9 cellular contexts compared by ENCODE assay signal in genomic region chr9:133792721-133793470, GRCh38. TPM values are rescaled to one million over a fixed set of nuclear protein-coding genes. Genes with fewer than 3 reads are reported as not detected.
DNase-seq lines count a peak whose midpoint lies in the region; ATAC-seq, FAIRE-seq and TF ChIP-seq lines count a peak whose summit lies in the region.
"Had no signal": no experiment of that assay in that cellular context is flagged by ENCODE, and none has a peak within 500 bp of the region (broad histone marks: within the 10 kb centered on the region; RNA-seq: fewer than 3 reads in every experiment).

No MANE protein-coding gene starts in this region.

- no peak for FAIRE-seq in kidney (lab: Jason Lieb, UNC)
- FAIRE-seq: TTC549 had no signal

- TF ChIP-seq CTCF in C4-2B (conservative IDR thresholded peaks at IDR 0.05) (peak; percentile 92), VCaP (conservative IDR thresholded peaks at IDR 0.05) (peak; percentile 94), kidney (IDR thresholded peaks at IDR 0.05; ENCODE audit: borderline replicate concordance, extremely low read depth, insufficient read depth) (peak; percentile 97)

- peak in 54 of 61 donors; percentile 10 to 65 (median 40) for DNase-seq in caudate nucleus (lab: John Stamatoyannopoulos, UW)
- DNase-seq in kidney, result peak; percentile 93
- peak; percentile 29 to 39 for DNase-seq in stimulated activated CD4-positive, alpha-beta T cell treated with anti-CD3 and anti-CD28 coated beads, Interleukin-1b, Interleukin-23, amount 100 ng/mL, for 4 hours (ENCODE audit: low read depth in 2 of 2)

- H3K4me1 ChIP-seq in kidney (ENCODE audit: control insufficient read depth in 1 of 2, insufficient read depth in 1 of 2, low read depth in 1 of 2, low read length in 2 of 2), result peaks cover 0 to 25% of the 10 kb centered on the region in 2 donors

- H3K9ac ChIP-seq in kidney (ENCODE audit: low read length in 2 of 2), result no peak overlapping the region

- H3K4me3 ChIP-seq in kidney (ENCODE audit: low read length in 2 of 2), result no peak overlapping the region

- H3K27ac ChIP-seq in C4-2B (no peak overlapping the region), VCaP (peak overlapping the region; percentile 14; the same call in 1 of the 2 replicates), caudate nucleus (ENCODE audit: low read depth, low read length) (no peak overlapping the region), kidney (ENCODE audit: low read depth in 2 of 2, low read length in 2 of 2) (no peak overlapping the region)

- peaks cover 0 to 16% of the 10 kb centered on the region in 2 donors for H3K36me3 ChIP-seq in kidney (ENCODE audit: control insufficient read depth in 1 of 2, insufficient read depth in 2 of 2, low read length in 2 of 2)

- intact Hi-C loops in kidney (cut with DNase I), result loop anchor here (5.0 kb wide), 1 partner anchor 204 kb away; no protein-coding TSS in a partner anchor

- no peaks in the 10 kb centered on the region for H3K9me3 ChIP-seq in kidney (ENCODE audit: control insufficient read depth in 1 of 2, low read length in 2 of 2)

- peak; percentile 89 for TF ChIP-seq RAD21 in Ishikawa (IDR thresholded peaks at IDR 0.05; ENCODE audit: low read depth)

- ATAC-seq in GM19035 (IDR thresholded peaks at IDR 0.05; ENCODE audit: unreplicated experiment), result peak; percentile 77
- ATAC-seq in GM19463 (IDR thresholded peaks at IDR 0.05; ENCODE audit: unreplicated experiment), result no peak

- TF ChIP-seq EP300 in Ishikawa (IDR thresholded peaks at IDR 0.05; ENCODE audit: borderline replicate concordance), result no peak

TF ChIP-seq in Ishikawa, 13 proteins besides CTCF, POLR2A, EP300 and RAD21:
- TF ChIP-seq, protein P1, sequence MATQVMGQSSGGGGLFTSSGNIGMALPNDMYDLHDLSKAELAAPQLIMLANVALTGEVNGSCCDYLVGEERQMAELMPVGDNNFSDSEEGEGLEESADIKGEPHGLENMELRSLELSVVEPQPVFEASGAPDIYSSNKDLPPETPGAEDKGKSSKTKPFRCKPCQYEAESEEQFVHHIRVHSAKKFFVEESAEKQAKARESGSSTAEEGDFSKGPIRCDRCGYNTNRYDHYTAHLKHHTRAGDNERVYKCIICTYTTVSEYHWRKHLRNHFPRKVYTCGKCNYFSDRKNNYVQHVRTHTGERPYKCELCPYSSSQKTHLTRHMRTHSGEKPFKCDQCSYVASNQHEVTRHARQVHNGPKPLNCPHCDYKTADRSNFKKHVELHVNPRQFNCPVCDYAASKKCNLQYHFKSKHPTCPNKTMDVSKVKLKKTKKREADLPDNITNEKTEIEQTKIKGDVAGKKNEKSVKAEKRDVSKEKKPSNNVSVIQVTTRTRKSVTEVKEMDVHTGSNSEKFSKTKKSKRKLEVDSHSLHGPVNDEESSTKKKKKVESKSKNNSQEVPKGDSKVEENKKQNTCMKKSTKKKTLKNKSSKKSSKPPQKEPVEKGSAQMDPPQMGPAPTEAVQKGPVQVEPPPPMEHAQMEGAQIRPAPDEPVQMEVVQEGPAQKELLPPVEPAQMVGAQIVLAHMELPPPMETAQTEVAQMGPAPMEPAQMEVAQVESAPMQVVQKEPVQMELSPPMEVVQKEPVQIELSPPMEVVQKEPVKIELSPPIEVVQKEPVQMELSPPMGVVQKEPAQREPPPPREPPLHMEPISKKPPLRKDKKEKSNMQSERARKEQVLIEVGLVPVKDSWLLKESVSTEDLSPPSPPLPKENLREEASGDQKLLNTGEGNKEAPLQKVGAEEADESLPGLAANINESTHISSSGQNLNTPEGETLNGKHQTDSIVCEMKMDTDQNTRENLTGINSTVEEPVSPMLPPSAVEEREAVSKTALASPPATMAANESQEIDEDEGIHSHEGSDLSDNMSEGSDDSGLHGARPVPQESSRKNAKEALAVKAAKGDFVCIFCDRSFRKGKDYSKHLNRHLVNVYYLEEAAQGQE (IDR thresholded peaks at IDR 0.05; ENCODE audit: low read depth), result no peak
- TF ChIP-seq, protein P2, sequence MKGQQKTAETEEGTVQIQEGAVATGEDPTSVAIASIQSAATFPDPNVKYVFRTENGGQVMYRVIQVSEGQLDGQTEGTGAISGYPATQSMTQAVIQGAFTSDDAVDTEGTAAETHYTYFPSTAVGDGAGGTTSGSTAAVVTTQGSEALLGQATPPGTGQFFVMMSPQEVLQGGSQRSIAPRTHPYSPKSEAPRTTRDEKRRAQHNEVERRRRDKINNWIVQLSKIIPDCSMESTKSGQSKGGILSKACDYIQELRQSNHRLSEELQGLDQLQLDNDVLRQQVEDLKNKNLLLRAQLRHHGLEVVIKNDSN (IDR thresholded peaks at IDR 0.05), result peak; percentile 84
- no peak for TF ChIP-seq TEAD4 (IDR thresholded peaks at IDR 0.05)
- no peak for TF ChIP-seq CREB1 (IDR thresholded peaks at IDR 0.05; ENCODE audit: low read depth)
- no peak for TF ChIP-seq CEBPB (IDR thresholded peaks at IDR 0.05)
- TF ChIP-seq TAF1 (IDR thresholded peaks at IDR 0.05; ENCODE audit: low read depth), result no peak
- TF ChIP-seq TCF12 (IDR thresholded peaks at IDR 0.05; ENCODE audit: low read depth), result 0 out of 2 replicates have a peak, but pooled peaks have one; percentile 30
- TF ChIP-seq ZBTB7A (IDR thresholded peaks at IDR 0.05; ENCODE audit: low read depth), result no peak
- no peak for TF ChIP-seq NFIC (IDR thresholded peaks at IDR 0.05)
- peak; percentile 70 for TF ChIP-seq EGR1 (IDR thresholded peaks at IDR 0.05)
- TF ChIP-seq MAX (IDR thresholded peaks at IDR 0.05), result peak; percentile 76
- no peak for TF ChIP-seq FOXM1 (IDR thresholded peaks at IDR 0.05; ENCODE audit: borderline replicate concordance, low read depth)
- TF ChIP-seq YY1 (IDR thresholded peaks at IDR 0.05; ENCODE audit: low read depth), result no peak
TF ChIP-seq in Ishikawa: peak in this region for 4.

RNA-seq across cellular contexts. Expression of gene SARDH, which starts 54.7 kb away (rescaled TPM):
- 4.6 TPM for total RNA-seq in kidney
- polyA plus RNA-seq in kidney (ENCODE audit: insufficient read depth, low read depth, low replicate concordance), result 12.0 TPM

Comparison
In these comparisons a context has a peak if more than half of its experiments do, and no peak if none do; other contexts are left out.
1. DNase-seq: peak in every context shown above with its lines; median percentile 93 in kidney; 40 in caudate nucleus; 34 in stimulated activated CD4-positive, alpha-beta T cell treated with anti-CD3 and anti-CD28 coated beads, Interleukin-1b, Interleukin-23, amount 100 ng/mL, for 4 hours.